14 cellular contexts compared by ENCODE assay signal in genomic region chr3:168878655-168879054, GRCh38.
DNase-seq lines count a peak whose midpoint lies in the region; ATAC-seq, FAIRE-seq and TF ChIP-seq lines count a peak whose summit lies in the region.
"Had no signal": no experiment of that assay in that cellular context is flagged by ENCODE, and none has a peak within 500 bp of the region (broad histone marks: within the 10 kb centered on the region; RNA-seq: fewer than 3 reads in every experiment).

No MANE protein-coding gene starts in this region.

- H3K4me3 ChIP-seq in fibroblast of mammary gland (ENCODE audit: control insufficient read depth, low read depth, low read length), result no peak overlapping the region
- H3K4me3 ChIP-seq: skin epidermis, upper lobe of left lung had no signal

- intact Hi-C loops in left ventricle myocardium superior (cut with micrococcal nuclease), result no loop called here
- intact Hi-C loops in cardiac septum (cut with DNase I), result loop anchor here (10.0 kb wide), 2 partner anchors 166 to 266 kb away; no protein-coding TSS in a partner anchor
- intact Hi-C loops in posterior cingulate gyrus (cut with DNase I), result no loop called here

- ATAC-seq in left ventricle myocardium superior, result peak; percentile 59
- ATAC-seq in GM21825 (IDR thresholded peaks at IDR 0.05; ENCODE audit: unreplicated experiment), result no peak

- no peak for TF ChIP-seq CTCF in fibroblast of mammary gland (conservative IDR thresholded peaks at IDR 0.05; ENCODE audit: control insufficient read depth, insufficient read depth, low read depth, low read length)

- DNase-seq in left ventricle myocardium superior (no peak), cardiac septum (ENCODE audit: low spot score) (no peak), RCC 7860 (ENCODE audit: low spot score) (peak; percentile 28), fibroblast of mammary gland (ENCODE audit: low read depth) (peak; percentile 56), NOMO-1 treated with dmso at 0.1 percent for 144 hours (lab: John Stamatoyannopoulos, UW; ENCODE audit: unreplicated experiment) (no peak), posterior cingulate gyrus (no peak), NCI-H146 (lab: John Stamatoyannopoulos, UW) (no peak)
- DNase-seq: GF-D8, hypothalamus, left cardiac atrium, SW 1271, upper lobe of left lung had no signal

- peak; percentile 75 for FAIRE-seq in RCC 7860 (lab: Jason Lieb, UNC)

Comparison
In these comparisons a context has a peak if more than half of its experiments do, and no peak if none do; other contexts are left out.
1. DNase-seq: peak in RCC 7860 (single experiment) and fibroblast of mammary gland (single experiment); none in left ventricle myocardium superior (single experiment), cardiac septum (single experiment), NOMO-1 treated with dmso at 0.1 percent for 144 hours (single experiment), posterior cingulate gyrus (0 of 10) and NCI-H146 (single experiment).